Comparison of ENCODE assay signal across 25 cellular contexts in the genomic region with DNA sequence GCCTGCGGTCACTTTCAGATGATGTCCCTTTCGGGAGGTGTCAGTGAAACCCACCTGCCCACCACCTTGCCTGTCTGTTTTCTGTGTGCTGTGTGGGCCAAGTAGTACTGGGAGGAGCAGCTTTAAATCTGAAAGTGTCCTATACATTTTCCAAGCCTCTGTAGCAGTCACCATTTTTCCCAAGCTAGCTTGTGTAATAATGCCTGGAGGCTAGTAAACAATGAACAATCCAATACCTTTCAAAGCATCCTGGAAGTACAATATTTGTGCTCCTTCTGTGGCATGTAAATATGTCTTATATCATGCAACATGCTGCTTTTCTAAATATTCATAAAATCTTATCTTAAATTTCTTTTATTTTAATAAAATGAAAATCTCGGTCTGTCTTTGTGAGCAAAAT.
A peak's percentile ranks its signal among the peaks of the same experiment; 100 is the strongest.
DNase-seq lines count a peak whose midpoint lies in the region; ATAC-seq, FAIRE-seq and TF ChIP-seq lines count a peak whose summit lies in the region.
"Had no signal": no experiment of that assay in that cellular context is flagged by ENCODE, and none has a peak within 500 bp of the region (broad histone marks: within the 10 kb centered on the region; RNA-seq: fewer than 3 reads in every experiment).

No MANE protein-coding gene starts in this region.

- CTCF ChIA-PET in A549 (lab: Yijun Ruan, JAX), result interaction anchor here (2.5 kb wide), 1 partner anchor 28 kb away, joined by 7 read pairs; no protein-coding TSS in a partner anchor
- CTCF ChIA-PET in PC-9 (lab: Charles Lee), result no interaction called here

- peaks cover 20% of the 10 kb centered on the region for H3K4me1 ChIP-seq in A549
- peaks cover 57% of the 10 kb centered on the region for H3K4me1 ChIP-seq in PC-9 (replicated peaks; ENCODE audit: insufficient read depth)
- H3K4me1 ChIP-seq: Peyer's patch, SJCRH30 had no signal

- peaks cover 31% of the 10 kb centered on the region for H3F3A ChIP-seq in PC-9 (ENCODE audit: insufficient read depth, low read depth)

- no peak for TF ChIP-seq RAD21 in A549 (conservative IDR thresholded peaks at IDR 0.05 in 1 of 2, IDR thresholded peaks at IDR 0.05 in 1 of 2)

- POLR2A ChIA-PET in A549 (lab: Yijun Ruan, JAX) (no interaction called here), PC-9 (lab: Charles Lee; ENCODE audit: unreplicated experiment) (interaction anchor here (0.5 to 0.6 kb wide), 2 partner anchors 12 to 14 kb away, joined by 7 to 9 read pairs; no protein-coding TSS in a partner anchor)

- FAIRE-seq in A549 (lab: Jason Lieb, UNC), result no peak
- no peak for FAIRE-seq in bronchial epithelial cell (lab: Jason Lieb, UNC)
- FAIRE-seq: D721Med, GM12891, H1 had no signal

- H2AFZ ChIP-seq in PC-9, result no peak overlapping the region

- DNase-seq in A549 (ENCODE audit: low read depth in 1 of 2, low spot score in 1 of 2) (no peak), ELR (ENCODE audit: low read depth) (peak; percentile 44), PC-9 (peak in 1 of 2 experiments; percentile 80), bronchial epithelial cell (ENCODE audit: low read depth) (peak; percentile 69), amygdala (lab: John Stamatoyannopoulos, UW) (no peak), foreskin melanocyte (no peak)
- DNase-seq: CD4-positive, alpha-beta T cell; GF-D8; HCEC 1CT; IMR-90; KG1; NCI-H1092; NCI-H1436; NCI-H1930; NCI-H446; NCI-H524 treated with DMSO at 0.1 percent for 48 hours; NCI-H82; Peyer's patch; SJCRH30; T-helper 1 cell had no signal

- H3K27me3 ChIP-seq in PC-9 (ENCODE audit: insufficient read depth, low read depth) (no peaks in the 10 kb centered on the region), bronchial epithelial cell (ENCODE audit: control insufficient read depth, insufficient read depth, low read length) (no peaks in the 10 kb centered on the region)
- H3K27me3 ChIP-seq: BLaER1 treated with 17β-estradiol and CSF1 and Interleukin-3, amounts not matched to agents 10 nM and 100 nM; Peyer's patch; SJCRH30 had no signal

- no TSS peak for BruUV-seq in PC-9 (replicated peaks; lab: Mats Ljungman, UMichigan)

- 71% methylated on average over 3 of the region's 3 CpGs for WGBS in A549 (ENCODE audit: missing lambda C conversion rate)

- H3K4me2 ChIP-seq in A549 (no peak overlapping the region), PC-9 (peak overlapping the region; percentile 57)

- no peak overlapping the region for H3K4me3 ChIP-seq in A549
- H3K4me3 ChIP-seq in PC-9, result no peak overlapping the region
- H3K4me3 ChIP-seq in bronchial epithelial cell (ENCODE audit: low read depth, low read length), result no peak overlapping the region
- H3K4me3 ChIP-seq: BLaER1 treated with 17β-estradiol and CSF1 and Interleukin-3, amounts not matched to agents 10 nM and 100 nM; Peyer's patch; SJCRH30 had no signal

- TF ChIP-seq EP300 in A549 (IDR thresholded peaks at IDR 0.05), result no peak

- H3K36me3 ChIP-seq in PC-9 (ENCODE audit: low read depth), result peaks cover 16% of the 10 kb centered on the region; the same call in 1 of the 2 replicates
- H3K36me3 ChIP-seq in bronchial epithelial cell (ENCODE audit: control insufficient read depth, insufficient read depth, low read length), result no peaks in the 10 kb centered on the region
- H3K36me3 ChIP-seq: BLaER1 treated with 17β-estradiol and CSF1 and Interleukin-3, amounts not matched to agents 10 nM and 100 nM; Peyer's patch; SJCRH30 had no signal

- no peak for ATAC-seq in A549
- ATAC-seq in GM18511 (IDR thresholded peaks at IDR 0.05; ENCODE audit: unreplicated experiment), result no peak

- H4K20me1 ChIP-seq in PC-9 (ENCODE audit: insufficient read depth), result no peaks in the 10 kb centered on the region
- H4K20me1 ChIP-seq: BLaER1 treated with 17β-estradiol and CSF1 and Interleukin-3, amounts not matched to agents 10 nM and 100 nM had no signal

- peak overlapping the region; percentile 41 to 88; a peak in 4 of 6 replicates for H3K27ac ChIP-seq in A549
- H3K27ac ChIP-seq in PC-9, result peak overlapping the region; percentile 91
- H3K27ac ChIP-seq: BLaER1 treated with 17β-estradiol and CSF1 and Interleukin-3, amounts not matched to agents 10 nM and 100 nM; Peyer's patch; SJCRH30 had no signal

- TF ChIP-seq POLR2A in A549 (IDR thresholded peaks at IDR 0.05; ENCODE audit: low read length), result no peak

- intact Hi-C loops in PC-9 (cut with micrococcal nuclease; ENCODE audit: unreplicated experiment), result no loop called here

- peaks cover 2% of the 10 kb centered on the region; the same call in 1 of the 2 replicates for H3K79me2 ChIP-seq in PC-9 (ENCODE audit: low read depth)

- H3K9me2 ChIP-seq in PC-9 (ENCODE audit: insufficient read depth), result no peaks in the 10 kb centered on the region

- H3K9me3 ChIP-seq in A549 (no peaks in the 10 kb centered on the region), PC-9 (ENCODE audit: insufficient read depth, low read depth) (no peaks in the 10 kb centered on the region; the same call in 1 of the 2 replicates)
- H3K9me3 ChIP-seq: Peyer's patch, SJCRH30 had no signal

- no peak for TF ChIP-seq CTCF in A549 (IDR thresholded peaks at IDR 0.05)
- TF ChIP-seq CTCF in PC-9 (conservative IDR thresholded peaks at IDR 0.05), result no peak
- TF ChIP-seq CTCF in bronchial epithelial cell (IDR thresholded peaks at IDR 0.05; ENCODE audit: insufficient read depth, low read length, severe bottlenecking), result no peak

TF ChIP-seq in A549, 52 proteins besides CTCF, POLR2A, EP300 and RAD21:
- TF ChIP-seq RNF2 (IDR thresholded peaks at IDR 0.05; ENCODE audit: borderline replicate concordance, low read depth) (no peak), HOXB13 (CRISPR knock-in tag; IDR thresholded peaks at IDR 0.05; ENCODE audit: low read depth) (no peak), ZSCAN20 (CRISPR knock-in tag; IDR thresholded peaks at IDR 0.05) (no peak), KDM1A (IDR thresholded peaks at IDR 0.05; ENCODE audit: low read depth) (no peak), ESRRA (IDR thresholded peaks at IDR 0.05; ENCODE audit: borderline replicate concordance, low read length) (no peak), ZC3H11A (IDR thresholded peaks at IDR 0.05) (no peak), RARB (CRISPR knock-in tag; IDR thresholded peaks at IDR 0.05) (no peak), TFCP2L1 (CRISPR knock-in tag; IDR thresholded peaks at IDR 0.05) (no peak), BHLHE40 (IDR thresholded peaks at IDR 0.05; ENCODE audit: low read depth, low read length) (no peak), RFX5 (IDR thresholded peaks at IDR 0.05) (no peak)
- TF ChIP-seq, protein P1, sequence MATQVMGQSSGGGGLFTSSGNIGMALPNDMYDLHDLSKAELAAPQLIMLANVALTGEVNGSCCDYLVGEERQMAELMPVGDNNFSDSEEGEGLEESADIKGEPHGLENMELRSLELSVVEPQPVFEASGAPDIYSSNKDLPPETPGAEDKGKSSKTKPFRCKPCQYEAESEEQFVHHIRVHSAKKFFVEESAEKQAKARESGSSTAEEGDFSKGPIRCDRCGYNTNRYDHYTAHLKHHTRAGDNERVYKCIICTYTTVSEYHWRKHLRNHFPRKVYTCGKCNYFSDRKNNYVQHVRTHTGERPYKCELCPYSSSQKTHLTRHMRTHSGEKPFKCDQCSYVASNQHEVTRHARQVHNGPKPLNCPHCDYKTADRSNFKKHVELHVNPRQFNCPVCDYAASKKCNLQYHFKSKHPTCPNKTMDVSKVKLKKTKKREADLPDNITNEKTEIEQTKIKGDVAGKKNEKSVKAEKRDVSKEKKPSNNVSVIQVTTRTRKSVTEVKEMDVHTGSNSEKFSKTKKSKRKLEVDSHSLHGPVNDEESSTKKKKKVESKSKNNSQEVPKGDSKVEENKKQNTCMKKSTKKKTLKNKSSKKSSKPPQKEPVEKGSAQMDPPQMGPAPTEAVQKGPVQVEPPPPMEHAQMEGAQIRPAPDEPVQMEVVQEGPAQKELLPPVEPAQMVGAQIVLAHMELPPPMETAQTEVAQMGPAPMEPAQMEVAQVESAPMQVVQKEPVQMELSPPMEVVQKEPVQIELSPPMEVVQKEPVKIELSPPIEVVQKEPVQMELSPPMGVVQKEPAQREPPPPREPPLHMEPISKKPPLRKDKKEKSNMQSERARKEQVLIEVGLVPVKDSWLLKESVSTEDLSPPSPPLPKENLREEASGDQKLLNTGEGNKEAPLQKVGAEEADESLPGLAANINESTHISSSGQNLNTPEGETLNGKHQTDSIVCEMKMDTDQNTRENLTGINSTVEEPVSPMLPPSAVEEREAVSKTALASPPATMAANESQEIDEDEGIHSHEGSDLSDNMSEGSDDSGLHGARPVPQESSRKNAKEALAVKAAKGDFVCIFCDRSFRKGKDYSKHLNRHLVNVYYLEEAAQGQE (IDR thresholded peaks at IDR 0.05), result no peak
- TF ChIP-seq, protein P2, sequence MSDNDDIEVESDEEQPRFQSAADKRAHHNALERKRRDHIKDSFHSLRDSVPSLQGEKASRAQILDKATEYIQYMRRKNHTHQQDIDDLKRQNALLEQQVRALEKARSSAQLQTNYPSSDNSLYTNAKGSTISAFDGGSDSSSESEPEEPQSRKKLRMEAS (IDR thresholded peaks at IDR 0.05), result no peak
- TF ChIP-seq, protein P3, sequence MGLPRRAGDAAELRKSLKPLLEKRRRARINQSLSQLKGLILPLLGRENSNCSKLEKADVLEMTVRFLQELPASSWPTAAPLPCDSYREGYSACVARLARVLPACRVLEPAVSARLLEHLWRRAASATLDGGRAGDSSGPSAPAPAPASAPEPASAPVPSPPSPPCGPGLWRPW (IDR thresholded peaks at IDR 0.05), result no peak
- TF ChIP-seq, protein P4, sequence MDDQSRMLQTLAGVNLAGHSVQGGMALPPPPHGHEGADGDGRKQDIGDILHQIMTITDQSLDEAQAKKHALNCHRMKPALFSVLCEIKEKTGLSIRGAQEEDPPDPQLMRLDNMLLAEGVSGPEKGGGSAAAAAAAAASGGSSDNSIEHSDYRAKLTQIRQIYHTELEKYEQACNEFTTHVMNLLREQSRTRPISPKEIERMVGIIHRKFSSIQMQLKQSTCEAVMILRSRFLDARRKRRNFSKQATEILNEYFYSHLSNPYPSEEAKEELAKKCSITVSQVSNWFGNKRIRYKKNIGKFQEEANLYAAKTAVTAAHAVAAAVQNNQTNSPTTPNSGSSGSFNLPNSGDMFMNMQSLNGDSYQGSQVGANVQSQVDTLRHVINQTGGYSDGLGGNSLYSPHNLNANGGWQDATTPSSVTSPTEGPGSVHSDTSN (IDR thresholded peaks at IDR 0.05), result no peak

Comparison
In these comparisons a context has a peak if more than half of its experiments do, and no peak if none do; other contexts are left out.
1. DNase-seq: peak in ELR (single experiment) and bronchial epithelial cell (single experiment); none in A549 (0 of 2), amygdala (0 of 56) and foreskin melanocyte (single experiment).